1 cellular context compared by ENCODE assay signal in the genomic region with DNA sequence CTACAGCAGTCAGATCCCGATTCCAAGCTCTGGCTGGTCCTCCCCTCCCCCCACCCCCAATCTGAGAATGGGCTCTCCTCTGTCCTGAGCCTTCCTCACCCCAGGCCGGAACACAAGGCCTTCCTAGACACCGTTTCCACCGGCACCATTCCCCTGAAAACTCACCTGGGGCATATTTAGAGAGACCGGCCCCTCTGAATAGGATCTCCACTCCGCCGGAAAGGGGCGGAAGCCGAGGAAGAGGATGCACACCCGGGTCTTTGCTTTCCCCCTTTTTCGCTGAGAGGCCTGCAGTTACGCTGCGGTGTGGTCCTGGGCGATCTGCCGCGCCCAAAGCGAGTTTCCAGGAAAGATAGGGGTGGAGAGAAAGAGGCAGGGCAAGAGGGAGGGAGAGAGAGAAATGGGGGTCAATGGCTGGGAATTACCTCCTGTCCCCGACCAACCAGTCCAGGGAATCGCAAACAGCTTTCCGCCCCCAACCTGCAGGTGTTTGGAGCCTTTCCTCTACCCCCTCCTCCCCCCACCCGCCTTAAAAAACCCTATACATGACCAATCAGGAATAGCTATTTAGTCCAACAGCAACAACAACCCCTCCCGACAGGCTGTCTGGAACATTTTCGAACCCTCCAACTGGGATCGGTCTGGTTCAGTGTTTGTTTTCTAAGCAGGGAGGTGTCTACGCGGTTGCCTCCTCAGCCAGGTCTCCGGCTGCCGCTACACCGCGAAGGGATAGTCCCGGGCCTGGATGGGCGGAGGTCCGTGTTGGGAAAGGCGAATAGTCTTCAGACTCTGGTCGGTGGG.
TF ChIP-seq lines count a peak whose summit lies in the region.

No MANE protein-coding gene starts in this region.

TF ChIP-seq in SK-N-SH treated with all-trans-retinoic acid at 6 μM for 48 hours, 23 proteins besides CTCF, POLR2A, EP300 and RAD21 (continued from another document):
- TF ChIP-seq, protein P1, sequence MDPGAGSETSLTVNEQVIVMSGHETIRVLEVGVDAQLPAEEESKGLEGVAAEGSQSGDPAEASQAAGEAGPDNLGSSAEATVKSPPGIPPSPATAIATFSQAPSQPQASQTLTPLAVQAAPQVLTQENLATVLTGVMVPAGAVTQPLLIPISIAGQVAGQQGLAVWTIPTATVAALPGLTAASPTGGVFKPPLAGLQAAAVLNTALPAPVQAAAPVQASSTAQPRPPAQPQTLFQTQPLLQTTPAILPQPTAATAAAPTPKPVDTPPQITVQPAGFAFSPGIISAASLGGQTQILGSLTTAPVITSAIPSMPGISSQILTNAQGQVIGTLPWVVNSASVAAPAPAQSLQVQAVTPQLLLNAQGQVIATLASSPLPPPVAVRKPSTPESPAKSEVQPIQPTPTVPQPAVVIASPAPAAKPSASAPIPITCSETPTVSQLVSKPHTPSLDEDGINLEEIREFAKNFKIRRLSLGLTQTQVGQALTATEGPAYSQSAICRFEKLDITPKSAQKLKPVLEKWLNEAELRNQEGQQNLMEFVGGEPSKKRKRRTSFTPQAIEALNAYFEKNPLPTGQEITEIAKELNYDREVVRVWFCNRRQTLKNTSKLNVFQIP (CRISPR knock-in tag; IDR thresholded peaks at IDR 0.05; ENCODE audit: borderline replicate concordance, low read depth): no peak
- TF ChIP-seq ZC3H10 (CRISPR knock-in tag; IDR thresholded peaks at IDR 0.05) (no peak), ISL1 (CRISPR knock-in tag; IDR thresholded peaks at IDR 0.05) (no peak), GLIS3 (CRISPR knock-in tag; IDR thresholded peaks at IDR 0.05) (no peak), BACH2 (CRISPR knock-in tag; IDR thresholded peaks at IDR 0.05; ENCODE audit: borderline replicate concordance) (no peak), ESRRG (CRISPR knock-in tag; IDR thresholded peaks at IDR 0.05) (no peak), CSDC2 (CRISPR knock-in tag; IDR thresholded peaks at IDR 0.05) (no peak)
- TF ChIP-seq, protein P2, sequence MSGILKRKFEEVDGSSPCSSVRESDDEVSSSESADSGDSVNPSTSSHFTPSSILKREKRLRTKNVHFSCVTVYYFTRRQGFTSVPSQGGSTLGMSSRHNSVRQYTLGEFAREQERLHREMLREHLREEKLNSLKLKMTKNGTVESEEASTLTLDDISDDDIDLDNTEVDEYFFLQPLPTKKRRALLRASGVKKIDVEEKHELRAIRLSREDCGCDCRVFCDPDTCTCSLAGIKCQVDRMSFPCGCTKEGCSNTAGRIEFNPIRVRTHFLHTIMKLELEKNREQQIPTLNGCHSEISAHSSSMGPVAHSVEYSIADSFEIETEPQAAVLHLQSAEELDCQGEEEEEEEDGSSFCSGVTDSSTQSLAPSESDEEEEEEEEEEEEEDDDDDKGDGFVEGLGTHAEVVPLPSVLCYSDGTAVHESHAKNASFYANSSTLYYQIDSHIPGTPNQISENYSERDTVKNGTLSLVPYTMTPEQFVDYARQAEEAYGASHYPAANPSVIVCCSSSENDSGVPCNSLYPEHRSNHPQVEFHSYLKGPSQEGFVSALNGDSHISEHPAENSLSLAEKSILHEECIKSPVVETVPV (CRISPR knock-in tag; IDR thresholded peaks at IDR 0.05): no peak
- TF ChIP-seq, protein P3, sequence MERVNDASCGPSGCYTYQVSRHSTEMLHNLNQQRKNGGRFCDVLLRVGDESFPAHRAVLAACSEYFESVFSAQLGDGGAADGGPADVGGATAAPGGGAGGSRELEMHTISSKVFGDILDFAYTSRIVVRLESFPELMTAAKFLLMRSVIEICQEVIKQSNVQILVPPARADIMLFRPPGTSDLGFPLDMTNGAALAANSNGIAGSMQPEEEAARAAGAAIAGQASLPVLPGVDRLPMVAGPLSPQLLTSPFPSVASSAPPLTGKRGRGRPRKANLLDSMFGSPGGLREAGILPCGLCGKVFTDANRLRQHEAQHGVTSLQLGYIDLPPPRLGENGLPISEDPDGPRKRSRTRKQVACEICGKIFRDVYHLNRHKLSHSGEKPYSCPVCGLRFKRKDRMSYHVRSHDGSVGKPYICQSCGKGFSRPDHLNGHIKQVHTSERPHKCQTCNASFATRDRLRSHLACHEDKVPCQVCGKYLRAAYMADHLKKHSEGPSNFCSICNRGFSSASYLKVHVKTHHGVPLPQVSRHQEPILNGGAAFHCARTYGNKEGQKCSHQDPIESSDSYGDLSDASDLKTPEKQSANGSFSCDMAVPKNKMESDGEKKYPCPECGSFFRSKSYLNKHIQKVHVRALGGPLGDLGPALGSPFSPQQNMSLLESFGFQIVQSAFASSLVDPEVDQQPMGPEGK (CRISPR knock-in tag; IDR thresholded peaks at IDR 0.05; ENCODE audit: borderline replicate concordance): no peak
